ENCODE assay signal across 1 cellular context in the genomic region with DNA sequence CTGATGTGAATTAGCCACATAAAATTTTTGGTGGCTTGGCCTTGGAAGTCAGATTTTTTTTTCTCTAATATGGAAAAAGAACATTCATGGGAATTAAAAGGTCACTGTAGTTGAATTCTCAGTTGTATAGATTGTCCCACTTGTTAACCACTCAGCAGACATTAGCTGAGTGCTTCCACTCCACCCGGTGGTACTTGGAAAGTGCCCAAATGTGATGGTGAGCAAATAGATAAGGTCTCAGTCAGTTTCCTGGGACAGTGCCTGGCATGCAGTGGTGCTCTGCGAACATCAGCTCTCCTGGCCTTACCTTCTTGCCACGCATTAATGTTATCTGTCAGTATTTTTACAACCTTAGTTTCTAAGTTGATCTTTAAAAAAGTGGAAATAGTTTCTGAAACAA.
TF ChIP-seq lines count a peak whose summit lies in the region.

No MANE protein-coding gene starts in this region.

TF ChIP-seq in HCT116, 20 proteins besides CTCF, POLR2A, EP300 and RAD21 (continued from another document):
- TF ChIP-seq, protein P1, sequence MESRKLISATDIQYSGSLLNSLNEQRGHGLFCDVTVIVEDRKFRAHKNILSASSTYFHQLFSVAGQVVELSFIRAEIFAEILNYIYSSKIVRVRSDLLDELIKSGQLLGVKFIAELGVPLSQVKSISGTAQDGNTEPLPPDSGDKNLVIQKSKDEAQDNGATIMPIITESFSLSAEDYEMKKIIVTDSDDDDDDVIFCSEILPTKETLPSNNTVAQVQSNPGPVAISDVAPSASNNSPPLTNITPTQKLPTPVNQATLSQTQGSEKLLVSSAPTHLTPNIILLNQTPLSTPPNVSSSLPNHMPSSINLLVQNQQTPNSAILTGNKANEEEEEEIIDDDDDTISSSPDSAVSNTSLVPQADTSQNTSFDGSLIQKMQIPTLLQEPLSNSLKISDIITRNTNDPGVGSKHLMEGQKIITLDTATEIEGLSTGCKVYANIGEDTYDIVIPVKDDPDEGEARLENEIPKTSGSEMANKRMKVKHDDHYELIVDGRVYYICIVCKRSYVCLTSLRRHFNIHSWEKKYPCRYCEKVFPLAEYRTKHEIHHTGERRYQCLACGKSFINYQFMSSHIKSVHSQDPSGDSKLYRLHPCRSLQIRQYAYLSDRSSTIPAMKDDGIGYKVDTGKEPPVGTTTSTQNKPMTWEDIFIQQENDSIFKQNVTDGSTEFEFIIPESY (IDR thresholded peaks at IDR 0.05; ENCODE audit: extremely low read depth, insufficient replicate concordance, low read length) = no peak
- TF ChIP-seq, protein P2, sequence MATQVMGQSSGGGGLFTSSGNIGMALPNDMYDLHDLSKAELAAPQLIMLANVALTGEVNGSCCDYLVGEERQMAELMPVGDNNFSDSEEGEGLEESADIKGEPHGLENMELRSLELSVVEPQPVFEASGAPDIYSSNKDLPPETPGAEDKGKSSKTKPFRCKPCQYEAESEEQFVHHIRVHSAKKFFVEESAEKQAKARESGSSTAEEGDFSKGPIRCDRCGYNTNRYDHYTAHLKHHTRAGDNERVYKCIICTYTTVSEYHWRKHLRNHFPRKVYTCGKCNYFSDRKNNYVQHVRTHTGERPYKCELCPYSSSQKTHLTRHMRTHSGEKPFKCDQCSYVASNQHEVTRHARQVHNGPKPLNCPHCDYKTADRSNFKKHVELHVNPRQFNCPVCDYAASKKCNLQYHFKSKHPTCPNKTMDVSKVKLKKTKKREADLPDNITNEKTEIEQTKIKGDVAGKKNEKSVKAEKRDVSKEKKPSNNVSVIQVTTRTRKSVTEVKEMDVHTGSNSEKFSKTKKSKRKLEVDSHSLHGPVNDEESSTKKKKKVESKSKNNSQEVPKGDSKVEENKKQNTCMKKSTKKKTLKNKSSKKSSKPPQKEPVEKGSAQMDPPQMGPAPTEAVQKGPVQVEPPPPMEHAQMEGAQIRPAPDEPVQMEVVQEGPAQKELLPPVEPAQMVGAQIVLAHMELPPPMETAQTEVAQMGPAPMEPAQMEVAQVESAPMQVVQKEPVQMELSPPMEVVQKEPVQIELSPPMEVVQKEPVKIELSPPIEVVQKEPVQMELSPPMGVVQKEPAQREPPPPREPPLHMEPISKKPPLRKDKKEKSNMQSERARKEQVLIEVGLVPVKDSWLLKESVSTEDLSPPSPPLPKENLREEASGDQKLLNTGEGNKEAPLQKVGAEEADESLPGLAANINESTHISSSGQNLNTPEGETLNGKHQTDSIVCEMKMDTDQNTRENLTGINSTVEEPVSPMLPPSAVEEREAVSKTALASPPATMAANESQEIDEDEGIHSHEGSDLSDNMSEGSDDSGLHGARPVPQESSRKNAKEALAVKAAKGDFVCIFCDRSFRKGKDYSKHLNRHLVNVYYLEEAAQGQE (IDR thresholded peaks at IDR 0.05; ENCODE audit: low read depth) = no peak
- TF ChIP-seq CEBPB (IDR thresholded peaks at IDR 0.05; ENCODE audit: low read depth) = no peak
